In the genomic region with DNA sequence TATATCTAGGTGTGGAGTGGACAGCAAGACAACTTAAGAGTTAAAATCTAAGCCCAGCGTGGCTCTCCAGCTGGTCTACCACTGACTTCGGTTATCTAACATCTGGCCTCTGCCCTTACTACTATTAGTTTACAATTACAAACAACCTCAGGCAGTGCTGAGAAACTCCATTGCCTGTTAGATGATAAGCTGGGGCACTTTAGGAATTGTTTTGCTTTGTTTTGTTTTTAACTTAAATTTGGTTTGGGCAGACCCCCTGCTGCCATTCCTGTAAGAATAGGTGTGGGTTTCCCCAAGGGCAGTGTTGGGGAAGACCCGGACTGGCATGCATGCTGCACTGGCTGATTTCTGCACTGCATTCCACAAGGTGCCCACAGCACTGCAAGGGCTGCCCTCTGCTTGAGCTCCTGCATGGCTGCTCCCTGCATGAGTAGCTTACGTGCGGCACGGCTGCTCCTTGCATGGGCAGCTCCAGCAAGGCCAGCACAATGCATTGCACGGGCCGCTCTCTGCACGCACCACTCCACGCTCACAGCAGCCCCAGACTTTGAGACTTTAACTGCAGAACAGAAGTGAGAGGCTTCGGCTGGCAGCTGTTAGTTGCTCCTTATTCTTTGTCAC, we compare ENCODE assay signal across 11 cellular contexts.
DNase-seq lines count a peak whose midpoint lies in the region; ATAC-seq, FAIRE-seq and TF ChIP-seq lines count a peak whose summit lies in the region.
"Had no signal": no experiment of that assay in that cellular context is flagged by ENCODE, and none has a peak within 500 bp of the region (broad histone marks: within the 10 kb centered on the region; RNA-seq: fewer than 3 reads in every experiment).

No MANE protein-coding gene starts in this region.

- no peak overlapping the region for H3K4me3 ChIP-seq in KMS-11 (IDR thresholded peaks at IDR 0.05; ENCODE audit: insufficient read depth, low read depth, low read length)
- H3K4me3 ChIP-seq in GM12878 = peak overlapping the region; percentile 21; the same call in 1 of the 2 replicates
- H3K4me3 ChIP-seq: pancreas had no signal

- DNase-seq in NCI-H146 (lab: John Stamatoyannopoulos, UW) (peak; percentile 21), NCI-H146 treated with DMSO at 0.1 percent for 48 hours (lab: John Stamatoyannopoulos, UW; ENCODE audit: unreplicated experiment) (no peak), GM12878 (ENCODE audit: low read depth, low spot score) (no peak), renal cortical epithelial cell (ENCODE audit: low read depth) (peak; percentile 53), NOMO-1 treated with dmso at 0.1 percent for 144 hours (lab: John Stamatoyannopoulos, UW; ENCODE audit: unreplicated experiment) (no peak), sciatic nerve (ENCODE audit: low spot score) (no peak)
- DNase-seq: NCI-H1417 treated with DMSO at 0.1 percent for 48 hours, pancreas had no signal

- H3K9me3 ChIP-seq in GM12878 (replicated peaks; ENCODE audit: control insufficient read depth, insufficient read depth, low read length) = no peaks in the 10 kb centered on the region
- H3K9me3 ChIP-seq: pancreas had no signal

- no TSS peak for BruUV-seq in GM12878 (replicated peaks; lab: Mats Ljungman, UMichigan)

- no peak for TF ChIP-seq EP300 in GM12878 (IDR thresholded peaks at IDR 0.05; ENCODE audit: borderline replicate concordance in 1 of 2, control insufficient read depth in 1 of 2, low read depth in 2 of 2, low read length in 2 of 2)

- CTCF ChIA-PET in GM12878 (lab: Yijun Ruan, JAX) = interaction anchor here (0.5 to 5.0 kb wide), 18 partner anchors 9 to 205 kb away, joined by 3 to 55 read pairs (median 8); partner anchors contain the start of gene SERTAD2

- H3K36me3 ChIP-seq in KMS-11 (ENCODE audit: insufficient read depth) (no peaks in the 10 kb centered on the region), GM12878 (ENCODE audit: control insufficient read depth in 2 of 2, insufficient read depth in 2 of 2, low read length in 1 of 2) (no peaks in the 10 kb centered on the region)
- H3K36me3 ChIP-seq: pancreas had no signal

- peak overlapping the region; percentile 10; the same call in 1 of the 2 replicates for H3K9ac ChIP-seq in KMS-11
- H3K9ac ChIP-seq in GM12878 (ENCODE audit: control insufficient read depth, insufficient read depth, low read length) = peak overlapping the region; percentile 57

- H2AFZ ChIP-seq in KMS-11 (ENCODE audit: low read depth) (peak overlapping the region; percentile 77), GM12878 (ENCODE audit: control insufficient read depth, low read depth, low read length) (no peak overlapping the region; the same call in 1 of the 2 replicates)

- RAD21 ChIA-PET in GM12878 (lab: Charles Lee; ENCODE audit: unreplicated experiment) = interaction anchor here (0.9 to 11.5 kb wide), 30 partner anchors 9 to 191 kb away, joined by 3 to 216 read pairs (median 8); partner anchors contain the start of gene SERTAD2

- ATAC-seq in GM12878 (peak; percentile 52), HG02610 (IDR thresholded peaks at IDR 0.05; ENCODE audit: unreplicated experiment) (no peak), sciatic nerve (no peak)

- H3K27me3 ChIP-seq in KMS-11 (ENCODE audit: insufficient read depth, low read depth) = no peaks in the 10 kb centered on the region
- no peaks in the 10 kb centered on the region for H3K27me3 ChIP-seq in GM12878 (replicated peaks in 1 of 2; ENCODE audit: control insufficient read depth in 2 of 2, insufficient read depth in 2 of 2, low read length in 1 of 2)
- H3K27me3 ChIP-seq: pancreas had no signal

- H4K20me1 ChIP-seq in KMS-11 (ENCODE audit: insufficient read depth) (no peaks in the 10 kb centered on the region), GM12878 (ENCODE audit: control insufficient read depth, insufficient read depth) (no peaks in the 10 kb centered on the region)

- SMC1A ChIA-PET in GM12878 (lab: Charles Lee; ENCODE audit: uncharacterized antibody, unreplicated experiment) = interaction anchor here (0.6 to 35.8 kb wide), 29 partner anchors 9 to 205 kb away, joined by 3 to 945 read pairs (median 7); partner anchors contain the start of gene SERTAD2

- intact Hi-C loops in GM12878 (cut with micrococcal nuclease; ENCODE audit: unreplicated experiment) (loop anchor here (1.0 to 2.0 kb wide), 5 partner anchors 20 to 133 kb away; no protein-coding TSS in a partner anchor), sciatic nerve (cut with DNase I) (no loop called here)

- FAIRE-seq in GM12878 (lab: Jason Lieb, UNC) = no peak
- FAIRE-seq: pancreas had no signal

- H3K4me1 ChIP-seq in KMS-11 (ENCODE audit: low read depth, poor library complexity, severe bottlenecking) = peaks cover 26% of the 10 kb centered on the region
- H3K4me1 ChIP-seq in GM12878 (ENCODE audit: control insufficient read depth, insufficient read depth, low read length) = peaks cover 57% of the 10 kb centered on the region

- peak; percentile 41 for TF ChIP-seq POLR2A in GM12878 (IDR thresholded peaks at IDR 0.05; ENCODE audit: low read depth, low read length)

- WGBS in GM12878 (ENCODE audit: insufficient coverage, insufficient replicate concordance, low lambda C conversion rate, missing lambda C conversion rate) = 0% methylated on average over 10 of the region's 11 CpGs

- TF ChIP-seq CTCF in KMS-11 (conservative IDR thresholded peaks at IDR 0.05; ENCODE audit: low read depth, low read length) (no peak), GM12878 (IDR thresholded peaks at IDR 0.05 in 2 of 3, conservative IDR thresholded peaks at IDR 0.05 in 1 of 3; ENCODE audit: control insufficient read depth in 2 of 3, extremely low read depth in 1 of 3, insufficient read depth in 1 of 3, low read depth in 3 of 3, low read length in 3 of 3) (no peak)

- peak overlapping the region; percentile 63; the same call in 1 of the 2 replicates for H3K27ac ChIP-seq in KMS-11
- peak overlapping the region; percentile 88 for H3K27ac ChIP-seq in GM12878 (ENCODE audit: control insufficient read depth, insufficient read depth)
- H3K27ac ChIP-seq: 22Rv1, pancreas had no signal

- no peak for TF ChIP-seq RAD21 in GM12878 (IDR thresholded peaks at IDR 0.05; ENCODE audit: insufficient read depth, low read depth, low read length)

- in situ Hi-C loops in GM12878 (cut with MboI) = no loop called here

- H3K79me2 ChIP-seq in KMS-11 (ENCODE audit: insufficient read depth, low read depth) (no peaks in the 10 kb centered on the region), GM12878 (ENCODE audit: control insufficient read depth, insufficient read depth, low read length) (peaks cover 55% of the 10 kb centered on the region)

- peak overlapping the region; percentile 61 for H3K4me2 ChIP-seq in KMS-11
- peak overlapping the region; percentile 82 for H3K4me2 ChIP-seq in GM12878 (ENCODE audit: control insufficient read depth, insufficient read depth)

- POLR2A ChIA-PET in GM12878 (lab: Charles Lee) = interaction anchor here (0.5 to 11.0 kb wide), 19 partner anchors 9 to 401 kb away, joined by 3 to 115 read pairs (median 7); partner anchors contain the start of gene SERTAD2

TF ChIP-seq in GM12878, 131 proteins besides CTCF, POLR2A, EP300 and RAD21 (continues in another document):
- TF ChIP-seq PAX5 (IDR thresholded peaks at IDR 0.05; ENCODE audit: borderline replicate concordance, low read depth, low read length) (peak; percentile 20; the same call in 1 of the 2 replicates), RELA (IDR thresholded peaks at IDR 0.05; ENCODE audit: borderline replicate concordance, partially characterized antibody) (peak; percentile 31), RELB (IDR thresholded peaks at IDR 0.05; ENCODE audit: low read depth) (peak; percentile 15; the same call in 1 of the 2 replicates), TCF3 (IDR thresholded peaks at IDR 0.05; ENCODE audit: borderline replicate concordance, insufficient read depth, low read depth, low read length) (0 out of 2 replicates have a peak, but pooled peaks have one; percentile 14), USF2 (IDR thresholded peaks at IDR 0.05; ENCODE audit: borderline replicate concordance, low read depth, low read length) (no peak)
- TF ChIP-seq, protein P1, sequence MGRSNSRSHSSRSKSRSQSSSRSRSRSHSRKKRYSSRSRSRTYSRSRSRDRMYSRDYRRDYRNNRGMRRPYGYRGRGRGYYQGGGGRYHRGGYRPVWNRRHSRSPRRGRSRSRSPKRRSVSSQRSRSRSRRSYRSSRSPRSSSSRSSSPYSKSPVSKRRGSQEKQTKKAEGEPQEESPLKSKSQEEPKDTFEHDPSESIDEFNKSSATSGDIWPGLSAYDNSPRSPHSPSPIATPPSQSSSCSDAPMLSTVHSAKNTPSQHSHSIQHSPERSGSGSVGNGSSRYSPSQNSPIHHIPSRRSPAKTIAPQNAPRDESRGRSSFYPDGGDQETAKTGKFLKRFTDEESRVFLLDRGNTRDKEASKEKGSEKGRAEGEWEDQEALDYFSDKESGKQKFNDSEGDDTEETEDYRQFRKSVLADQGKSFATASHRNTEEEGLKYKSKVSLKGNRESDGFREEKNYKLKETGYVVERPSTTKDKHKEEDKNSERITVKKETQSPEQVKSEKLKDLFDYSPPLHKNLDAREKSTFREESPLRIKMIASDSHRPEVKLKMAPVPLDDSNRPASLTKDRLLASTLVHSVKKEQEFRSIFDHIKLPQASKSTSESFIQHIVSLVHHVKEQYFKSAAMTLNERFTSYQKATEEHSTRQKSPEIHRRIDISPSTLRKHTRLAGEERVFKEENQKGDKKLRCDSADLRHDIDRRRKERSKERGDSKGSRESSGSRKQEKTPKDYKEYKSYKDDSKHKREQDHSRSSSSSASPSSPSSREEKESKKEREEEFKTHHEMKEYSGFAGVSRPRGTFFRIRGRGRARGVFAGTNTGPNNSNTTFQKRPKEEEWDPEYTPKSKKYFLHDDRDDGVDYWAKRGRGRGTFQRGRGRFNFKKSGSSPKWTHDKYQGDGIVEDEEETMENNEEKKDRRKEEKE (IDR thresholded peaks at IDR 0.05) = no peak

Comparison
In these comparisons a context has a peak if more than half of its experiments do, and no peak if none do; other contexts are left out.
1. DNase-seq: peak in NCI-H146 (single experiment) and renal cortical epithelial cell (single experiment); none in NCI-H146 treated with DMSO at 0.1 percent for 48 hours (single experiment), GM12878 (single experiment), NOMO-1 treated with dmso at 0.1 percent for 144 hours (single experiment) and sciatic nerve (single experiment).